12 cellular contexts compared by ENCODE assay signal in the genomic region with DNA sequence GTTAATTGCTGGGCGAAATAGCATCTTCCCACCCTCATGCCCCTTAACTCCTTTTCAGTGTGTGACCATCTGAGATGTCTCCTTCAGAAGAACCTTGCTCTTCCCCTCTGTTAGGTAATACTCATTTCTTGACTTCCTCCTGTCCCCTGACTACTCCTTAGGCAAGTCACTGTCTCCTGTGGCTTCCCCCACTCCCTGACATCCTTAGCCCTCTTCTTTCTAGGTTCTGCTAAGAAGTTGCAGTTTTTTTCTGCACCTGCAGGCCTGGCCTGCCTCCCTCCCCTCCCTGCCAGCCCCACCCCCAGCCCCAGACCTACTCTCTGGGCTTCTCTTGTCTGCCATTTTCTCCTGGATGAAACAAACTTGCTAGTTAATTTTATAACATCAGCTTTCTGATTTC. TPM values are rescaled to one million over a fixed set of nuclear protein-coding genes. Genes with fewer than 3 reads are reported as not detected.
DNase-seq lines count a peak whose midpoint lies in the region; ATAC-seq, FAIRE-seq and TF ChIP-seq lines count a peak whose summit lies in the region.
"Had no signal": no experiment of that assay in that cellular context is flagged by ENCODE, and none has a peak within 500 bp of the region (broad histone marks: within the 10 kb centered on the region; RNA-seq: fewer than 3 reads in every experiment).

No MANE protein-coding gene starts in this region.

- H3K27ac Mint-ChIP-seq in MCF 10A (ENCODE audit: low read depth, unreplicated experiment) (peak overlapping the region; percentile 61), WTC11 (peak overlapping the region; percentile 81; the same call in 1 of the 2 replicates)
- H3K27ac Mint-ChIP-seq in stimulated activated naive CD8-positive, alpha-beta T cell treated with anti-CD3 and anti-CD28 coated beads, Interleukin-15, amount 100 ng/mL, for 72 hours, result no peak overlapping the region

- H3K79me2 ChIP-seq in Loucy (ENCODE audit: insufficient read depth, low read length), result no peaks in the 10 kb centered on the region

- FAIRE-seq in D721Med (lab: Jason Lieb, UNC), result no peak
- FAIRE-seq: colon had no signal

- no peaks in the 10 kb centered on the region for H3K27me3 Mint-ChIP-seq in MCF 10A (ENCODE audit: insufficient read depth, unreplicated experiment)
- H3K27me3 Mint-ChIP-seq in WTC11 (ENCODE audit: low read depth), result no peaks in the 10 kb centered on the region
- peaks cover 31% of the 10 kb centered on the region for H3K27me3 Mint-ChIP-seq in stimulated activated naive CD8-positive, alpha-beta T cell treated with anti-CD3 and anti-CD28 coated beads, Interleukin-15, amount 100 ng/mL, for 72 hours

- no peak overlapping the region for H3K4me2 ChIP-seq in Loucy (ENCODE audit: low read depth, low read length, poor library complexity, severe bottlenecking)

- intact Hi-C loops in MCF 10A (cut with micrococcal nuclease), result loop anchor here (1.0 to 2.0 kb wide), 4 partner anchors 104 to 1282 kb away; no protein-coding TSS in a partner anchor
- intact Hi-C loops in breast epithelium (cut with DNase I; ENCODE audit: low total_unique reads), result no loop called here

- H3K36me3 Mint-ChIP-seq in MCF 10A (ENCODE audit: insufficient read depth, unreplicated experiment) (no peaks in the 10 kb centered on the region), WTC11 (no peaks in the 10 kb centered on the region)

- TF ChIP-seq POLR2A in breast epithelium (IDR thresholded peaks at IDR 0.05), result no peak

- H3K27me3 ChIP-seq in breast epithelium, result no peaks in the 10 kb centered on the region
- H3K27me3 ChIP-seq in Loucy (ENCODE audit: insufficient read depth, low read length, poor library complexity, severe bottlenecking), result no peaks in the 10 kb centered on the region

- H2AFZ ChIP-seq in Loucy (ENCODE audit: low read length), result peak overlapping the region; percentile 50

- POLR2A ChIA-PET in MCF 10A (lab: Yijun Ruan, JAX) (interaction anchor here (0.5 to 2.0 kb wide), 4 partner anchors 15 to 182 kb away, joined by 3 to 12 read pairs (median 4); a partner anchor contains a TSS), WTC11 (lab: Charles Lee) (interaction anchor here (1.3 kb wide), 1 partner anchor 101 kb away, joined by 4 read pairs; a partner anchor contains a TSS)

- H3K9me2 ChIP-seq in Loucy (replicated peaks; ENCODE audit: low read depth, low read length), result no peaks in the 10 kb centered on the region

- H4K20me1 ChIP-seq in Loucy (ENCODE audit: insufficient read depth, low read length, poor library complexity, severe bottlenecking), result no peaks in the 10 kb centered on the region

- H3K9me3 Mint-ChIP-seq in MCF 10A (ENCODE audit: unreplicated experiment), result no peaks in the 10 kb centered on the region
- H3K9me3 Mint-ChIP-seq in WTC11, result no peaks in the 10 kb centered on the region
- H3K9me3 Mint-ChIP-seq in stimulated activated naive CD8-positive, alpha-beta T cell treated with anti-CD3 and anti-CD28 coated beads, Interleukin-15, amount 100 ng/mL, for 72 hours, result no peaks in the 10 kb centered on the region

- ATAC-seq in WTC11, result peak; percentile 72
- peak; percentile 70 for ATAC-seq in stimulated activated naive CD8-positive, alpha-beta T cell treated with anti-CD3 and anti-CD28 coated beads, Interleukin-15, amount 100 ng/mL, for 72 hours
- ATAC-seq in HG03095 (IDR thresholded peaks at IDR 0.05; ENCODE audit: unreplicated experiment), result no peak

- H3K36me3 ChIP-seq in breast epithelium (no peaks in the 10 kb centered on the region), Loucy (ENCODE audit: insufficient read depth, low read length) (no peaks in the 10 kb centered on the region)

- H3K4me3 Mint-ChIP-seq in MCF 10A (ENCODE audit: unreplicated experiment), result no peak overlapping the region
- H3K4me3 Mint-ChIP-seq in WTC11, result no peak overlapping the region
- no peak overlapping the region for H3K4me3 Mint-ChIP-seq in stimulated activated naive CD8-positive, alpha-beta T cell treated with anti-CD3 and anti-CD28 coated beads, Interleukin-15, amount 100 ng/mL, for 72 hours

- DNase-seq in MCF 10A (ENCODE audit: unreplicated experiment), result no peak
- no peak for DNase-seq in breast epithelium (ENCODE audit: low spot score in 2 of 2)
- DNase-seq in WTC11 (ENCODE audit: low spot score), result peak; percentile 21
- DNase-seq in stimulated activated naive CD8-positive, alpha-beta T cell treated with anti-CD3 and anti-CD28 coated beads, Interleukin-15, amount 100 ng/mL, for 72 hours, result peak in 1 of 2 donors; percentile 10
- no peak for DNase-seq in D721Med (ENCODE audit: insufficient read length, low spot score)
- DNase-seq in activated CD8-positive, alpha-beta memory T cell treated with anti-CD3 and anti-CD28 coated beads, Interleukin-2, amount 50 U/mL, for 4 hours, result no peak
- DNase-seq: activated effector memory CD4-positive, alpha-beta T cell treated with Interleukin-2 at 50 U/mL for 16 hours; NCI-H1436; occipital lobe had no signal

- CTCF ChIA-PET in MCF 10A (lab: Yijun Ruan, JAX) (interaction anchor here (0.6 to 8.5 kb wide), 23 partner anchors 12 to 1282 kb away, joined by 3 to 127 read pairs (median 4); a partner anchor contains a TSS), WTC11 (lab: Charles Lee) (interaction anchor here (1.0 to 4.1 kb wide), 10 partner anchors 9 to 1283 kb away, joined by 3 to 68 read pairs (median 8); a partner anchor contains a TSS)

- no peak for TF ChIP-seq CTCF in MCF 10A (IDR thresholded peaks at IDR 0.05; ENCODE audit: unreplicated experiment)
- TF ChIP-seq CTCF in breast epithelium (IDR thresholded peaks at IDR 0.05), result no peak
- no peak for TF ChIP-seq CTCF in Loucy (conservative IDR thresholded peaks at IDR 0.05; ENCODE audit: low read length)
- no peak for TF ChIP-seq CTCF in WTC11 (IDR thresholded peaks at IDR 0.05)
- TF ChIP-seq CTCF in D721Med (IDR thresholded peaks at IDR 0.05; ENCODE audit: insufficient read depth, missing control alignments), result no peak

- no peak overlapping the region for H3K27ac ChIP-seq in breast epithelium

- no peak overlapping the region for H3K9ac ChIP-seq in Loucy (ENCODE audit: low read depth, low read length, poor library complexity, severe bottlenecking)

- H3K4me1 Mint-ChIP-seq in MCF 10A (ENCODE audit: insufficient read depth, unreplicated experiment) (peaks cover 32% of the 10 kb centered on the region), WTC11 (peaks cover 17% of the 10 kb centered on the region)
- H3K4me1 Mint-ChIP-seq in stimulated activated naive CD8-positive, alpha-beta T cell treated with anti-CD3 and anti-CD28 coated beads, Interleukin-15, amount 100 ng/mL, for 72 hours, result peaks cover 8% of the 10 kb centered on the region

- H3K4me1 ChIP-seq in breast epithelium (no peaks in the 10 kb centered on the region), Loucy (ENCODE audit: insufficient read depth, low read length, poor library complexity, severe bottlenecking) (peaks cover 9% of the 10 kb centered on the region)

- no peaks in the 10 kb centered on the region for H3F3A ChIP-seq in Loucy (ENCODE audit: low read depth)

- no peaks in the 10 kb centered on the region for H3K9me3 ChIP-seq in breast epithelium
- H3K9me3 ChIP-seq in Loucy (ENCODE audit: insufficient read depth, low read depth, low read length), result no peaks in the 10 kb centered on the region

- H3K4me3 ChIP-seq in breast epithelium (no peak overlapping the region), Loucy (ENCODE audit: low read length, poor library complexity, severe bottlenecking) (no peak overlapping the region)

- no TSS peak for BruUV-seq in MCF 10A (replicated peaks; lab: Mats Ljungman, UMichigan)

TF ChIP-seq in WTC11, 78 proteins besides CTCF, POLR2A, EP300 and RAD21 (continues in another document):
- TF ChIP-seq, protein P1, sequence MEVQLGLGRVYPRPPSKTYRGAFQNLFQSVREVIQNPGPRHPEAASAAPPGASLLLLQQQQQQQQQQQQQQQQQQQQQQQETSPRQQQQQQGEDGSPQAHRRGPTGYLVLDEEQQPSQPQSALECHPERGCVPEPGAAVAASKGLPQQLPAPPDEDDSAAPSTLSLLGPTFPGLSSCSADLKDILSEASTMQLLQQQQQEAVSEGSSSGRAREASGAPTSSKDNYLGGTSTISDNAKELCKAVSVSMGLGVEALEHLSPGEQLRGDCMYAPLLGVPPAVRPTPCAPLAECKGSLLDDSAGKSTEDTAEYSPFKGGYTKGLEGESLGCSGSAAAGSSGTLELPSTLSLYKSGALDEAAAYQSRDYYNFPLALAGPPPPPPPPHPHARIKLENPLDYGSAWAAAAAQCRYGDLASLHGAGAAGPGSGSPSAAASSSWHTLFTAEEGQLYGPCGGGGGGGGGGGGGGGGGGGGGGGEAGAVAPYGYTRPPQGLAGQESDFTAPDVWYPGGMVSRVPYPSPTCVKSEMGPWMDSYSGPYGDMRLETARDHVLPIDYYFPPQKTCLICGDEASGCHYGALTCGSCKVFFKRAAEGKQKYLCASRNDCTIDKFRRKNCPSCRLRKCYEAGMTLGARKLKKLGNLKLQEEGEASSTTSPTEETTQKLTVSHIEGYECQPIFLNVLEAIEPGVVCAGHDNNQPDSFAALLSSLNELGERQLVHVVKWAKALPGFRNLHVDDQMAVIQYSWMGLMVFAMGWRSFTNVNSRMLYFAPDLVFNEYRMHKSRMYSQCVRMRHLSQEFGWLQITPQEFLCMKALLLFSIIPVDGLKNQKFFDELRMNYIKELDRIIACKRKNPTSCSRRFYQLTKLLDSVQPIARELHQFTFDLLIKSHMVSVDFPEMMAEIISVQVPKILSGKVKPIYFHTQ (CRISPR knock-in tag; IDR thresholded peaks at IDR 0.05), result no peak
- TF ChIP-seq CBFB (CRISPR knock-in tag; IDR thresholded peaks at IDR 0.05; ENCODE audit: low read depth), result no peak

RNA-seq across cellular contexts. Expression of a gene that starts 15.2 kb away (rescaled TPM):
- total RNA-seq in MCF 10A (2022), result 91.3 and 110 TPM in 2 replicates
- total RNA-seq in breast epithelium, result 100 to 1,000 TPM; 204 to 266 (median 227) TPM
- total RNA-seq in WTC11 (2021), result 89.5 to 104 TPM (median 102 TPM) in 3 replicates

RNA-seq across cellular contexts. Expression of a gene that starts 51.8 kb away (rescaled TPM):
- total RNA-seq in MCF 10A (2022) (6.4 and 6.5 TPM in 2 replicates), breast epithelium (10 to 100 TPM in 1 of 3 donors, 1 to 10 TPM in 2; 5.3 to 13.5 (median 5.9) TPM), WTC11 (2021) (12.8 to 16.7 TPM (median 13.0 TPM) in 3 replicates)

Comparison
In these comparisons a context has a peak if more than half of its experiments do, and no peak if none do; other contexts are left out.
1. H3K27ac Mint-ChIP-seq: peak in MCF 10A (single experiment) and WTC11 (single experiment); none in stimulated activated naive CD8-positive, alpha-beta T cell treated with anti-CD3 and anti-CD28 coated beads, Interleukin-15, amount 100 ng/mL, for 72 hours (0 of 2).